8 cellular contexts compared by ENCODE assay signal in genomic region chr1:46413596-46413985, GRCh38. TPM values are rescaled to one million over a fixed set of nuclear protein-coding genes. Genes with fewer than 3 reads are reported as not detected.
DNase-seq lines count a peak whose midpoint lies in the region; ATAC-seq and TF ChIP-seq lines count a peak whose summit lies in the region.

No MANE protein-coding gene starts in this region.

- H3K27me3 Mint-ChIP-seq in CD4-positive, alpha-beta T cell = no peaks in the 10 kb centered on the region
- H3K27me3 Mint-ChIP-seq in type B pancreatic cell = no peaks in the 10 kb centered on the region

- DNase-seq in CD4-positive, alpha-beta T cell = peak in 4 of 10 experiments; percentile 15 to 27 (median 22)
- peak; percentile 48 for DNase-seq in SK-N-DZ (ENCODE audit: low spot score)
- DNase-seq in epithelial cell of esophagus (ENCODE audit: low read depth) = peak; percentile 20
- DNase-seq in type B pancreatic cell (ENCODE audit: extremely low spot score, unreplicated experiment) = no peak
- no peak for DNase-seq in HPDE6-E6E7 (ENCODE audit: extremely low spot score)
- no peak for DNase-seq in amniotic stem cell (lab: John Stamatoyannopoulos, UW)
- no peak for DNase-seq in DMS79 (lab: John Stamatoyannopoulos, UW)

- intact Hi-C loops in CD4-positive, alpha-beta T cell (cut with DNase I, micrococcal nuclease) = no loop called here

- no peak overlapping the region for H3K27ac ChIP-seq in CD4-positive, alpha-beta T cell (ENCODE audit: low read depth, low read length)

- ATAC-seq in CD4-positive, alpha-beta T cell (ENCODE audit: poor library complexity) = peak; percentile 92
- peak; percentile 75 for ATAC-seq in GM21360 (IDR thresholded peaks at IDR 0.05; ENCODE audit: unreplicated experiment)

- POLR2A ChIA-PET in CD4-positive, alpha-beta T cell (lab: Charles Lee) = interaction anchor here (1.3 kb wide), 1 partner anchor 9 kb away, joined by 5 read pairs; no protein-coding TSS in a partner anchor

- H3K36me3 Mint-ChIP-seq in CD4-positive, alpha-beta T cell (ENCODE audit: low read depth) = peaks cover under 1% of the 10 kb centered on the region
- H3K36me3 Mint-ChIP-seq in type B pancreatic cell = no peaks in the 10 kb centered on the region

- CTCF ChIA-PET in CD4-positive, alpha-beta T cell (lab: Charles Lee) = interaction anchor here (1.5 kb wide), 1 partner anchor 14 kb away, joined by 3 read pairs; no protein-coding TSS in a partner anchor

- H3K4me3 ChIP-seq in epithelial cell of esophagus (ENCODE audit: low read length) = no peak overlapping the region

- no peaks in the 10 kb centered on the region for H3K27me3 ChIP-seq in CD4-positive, alpha-beta T cell (ENCODE audit: control insufficient read depth, insufficient read depth, low read length)

- no peaks in the 10 kb centered on the region for H3K9me3 Mint-ChIP-seq in CD4-positive, alpha-beta T cell
- H3K9me3 Mint-ChIP-seq in type B pancreatic cell = no peaks in the 10 kb centered on the region

- peak overlapping the region; percentile 21 for H3K27ac Mint-ChIP-seq in CD4-positive, alpha-beta T cell
- no peak overlapping the region for H3K27ac Mint-ChIP-seq in type B pancreatic cell

- no peaks in the 10 kb centered on the region for H3K4me1 Mint-ChIP-seq in CD4-positive, alpha-beta T cell (ENCODE audit: low read depth)
- no peaks in the 10 kb centered on the region for H3K4me1 Mint-ChIP-seq in type B pancreatic cell (ENCODE audit: unreplicated experiment)

- TF ChIP-seq CTCF in CD4-positive, alpha-beta T cell (IDR thresholded peaks at IDR 0.05) = no peak
- peak; percentile 35 for TF ChIP-seq CTCF in epithelial cell of esophagus (IDR thresholded peaks at IDR 0.05; ENCODE audit: insufficient read depth, low read depth, low read length, missing control alignments)
- peak; percentile 59 for TF ChIP-seq CTCF in type B pancreatic cell (conservative IDR thresholded peaks at IDR 0.05)

- no peaks in the 10 kb centered on the region for H3K9me3 ChIP-seq in CD4-positive, alpha-beta T cell (ENCODE audit: control insufficient read depth, low read length)

- H3K4me3 Mint-ChIP-seq in CD4-positive, alpha-beta T cell = no peak overlapping the region
- H3K4me3 Mint-ChIP-seq in type B pancreatic cell = no peak overlapping the region

RNA-seq across cellular contexts. Expression of gene FAAH, which starts 19.5 kb away (rescaled TPM):
- 10 to 100 TPM; 11.7 to 15.0 TPM for total RNA-seq in CD4-positive, alpha-beta T cell
- 0.26 and 0.44 TPM in 2 replicates for polyA plus RNA-seq in SK-N-DZ (2014; cell fraction: cytosol; rRNA removed)
- 18.7 and 29.9 TPM in 2 replicates for polyA plus RNA-seq in SK-N-DZ (2014; cell fraction: nucleus; rRNA removed)
- 30.8 and 32.0 TPM in 2 replicates for total RNA-seq in type B pancreatic cell (ENCODE audit: low replicate concordance)

Comparison
In these comparisons a context has a peak if more than half of its experiments do, and no peak if none do; other contexts are left out.
1. DNase-seq: peak in SK-N-DZ (single experiment) and epithelial cell of esophagus (single experiment); none in type B pancreatic cell (single experiment), HPDE6-E6E7 (single experiment), amniotic stem cell (single experiment) and DMS79 (single experiment).